Comparison of ENCODE assay signal across 8 cellular contexts in genomic region chr16:53346-54236, GRCh38. TPM values are rescaled to one million over a fixed set of nuclear protein-coding genes. Genes with fewer than 3 reads are reported as not detected.
DNase-seq lines count a peak whose midpoint lies in the region; ATAC-seq and TF ChIP-seq lines count a peak whose summit lies in the region.

POLR3K (minus strand) TSS chr16:53608; CDS start chr16:53586, 22 bp downstream.
SNRNP25 (plus strand) TSS chr16:53828; CDS start chr16:54017, 189 bp downstream.

- peaks cover 42% of the 10 kb centered on the region for H3K4me1 ChIP-seq in BLaER1
- no peaks in the 10 kb centered on the region for H3K4me1 ChIP-seq in colonic mucosa

- H3K4me3 ChIP-seq in BLaER1 (peak within 1 kb of the TSS; percentile 84), colonic mucosa (peak within 1 kb of the TSS; percentile 92)

- H3K27ac ChIP-seq in BLaER1 (peak within 1 kb of the TSS; percentile 85), colonic mucosa (peak within 1 kb of the TSS; percentile 70)

- H3K9me3 ChIP-seq in BLaER1, result no peaks in the 10 kb centered on the region
- H3K9me3 ChIP-seq in colonic mucosa, result no peaks in the 10 kb centered on the region

- peaks cover 39% of the 10 kb centered on the region for H4K20me1 ChIP-seq in BLaER1

- H3K27me3 ChIP-seq in BLaER1 (no peaks in the 10 kb centered on the region), colonic mucosa (no peaks in the 10 kb centered on the region)

- intact Hi-C loops in colonic mucosa (cut with DNase I), result no loop called here

- H3K4me2 ChIP-seq in BLaER1, result peak within 1 kb of the TSS; percentile 94

- ATAC-seq in GM19324 (IDR thresholded peaks at IDR 0.05; ENCODE audit: low FRiP score, unreplicated experiment) (peak; percentile 93), HG03460 (IDR thresholded peaks at IDR 0.05; ENCODE audit: unreplicated experiment) (peak; percentile 91), left lobe of liver (peak; percentile 95)

- peak; percentile 86 to 95 for DNase-seq in NCI-H526 (lab: John Stamatoyannopoulos, UW)
- DNase-seq in activated CD4-positive, alpha-beta T cell treated with anti-CD3 and anti-CD28 coated beads for 48 hours, result peak; percentile 99
- DNase-seq in colonic mucosa, result peak; percentile 99
- peak; percentile 100 for DNase-seq in left lobe of liver (ENCODE audit: low spot score)
- peak; percentile 98 to 99 for DNase-seq in stimulated activated CD4-positive, alpha-beta T cell treated with anti-CD3 and anti-CD28 coated beads, Interleukin-2, amount 100 ng/mL, for 24 hours

- no peak for TF ChIP-seq CTCF in colonic mucosa (IDR thresholded peaks at IDR 0.05)

- H3K36me3 ChIP-seq in BLaER1 (peaks cover 67% of the 10 kb centered on the region), colonic mucosa (no peaks in the 10 kb centered on the region)

- H3K9ac ChIP-seq in BLaER1 (peak within 1 kb of the TSS; percentile 90), colonic mucosa (ENCODE audit: low read depth in 2 of 2, low read length in 2 of 2) (peak within 1 kb of the TSS; percentile 75 to 81)

RNA-seq across cellular contexts. Expression of gene POLR3K, which starts in this region (rescaled TPM):
- total RNA-seq in colonic mucosa (10 to 100 TPM in 1 of 2 donors, 1 to 10 TPM in 1; 8.5 to 23.6 TPM), left lobe of liver (5.1 TPM)

RNA-seq across cellular contexts. Expression of gene SNRNP25, which starts in this region (rescaled TPM):
- 10 to 100 TPM; 20.6 to 48.3 TPM for total RNA-seq in colonic mucosa
- 16.0 TPM for total RNA-seq in left lobe of liver

Comparison
In these comparisons a context has a peak if more than half of its experiments do, and no peak if none do; other contexts are left out.
1. Peak in every context shown above with its lines: DNase-seq, ATAC-seq, H3K4me3 ChIP-seq and H3K27ac ChIP-seq.